ENCODE assay signal across 1 cellular context in the genomic region with DNA sequence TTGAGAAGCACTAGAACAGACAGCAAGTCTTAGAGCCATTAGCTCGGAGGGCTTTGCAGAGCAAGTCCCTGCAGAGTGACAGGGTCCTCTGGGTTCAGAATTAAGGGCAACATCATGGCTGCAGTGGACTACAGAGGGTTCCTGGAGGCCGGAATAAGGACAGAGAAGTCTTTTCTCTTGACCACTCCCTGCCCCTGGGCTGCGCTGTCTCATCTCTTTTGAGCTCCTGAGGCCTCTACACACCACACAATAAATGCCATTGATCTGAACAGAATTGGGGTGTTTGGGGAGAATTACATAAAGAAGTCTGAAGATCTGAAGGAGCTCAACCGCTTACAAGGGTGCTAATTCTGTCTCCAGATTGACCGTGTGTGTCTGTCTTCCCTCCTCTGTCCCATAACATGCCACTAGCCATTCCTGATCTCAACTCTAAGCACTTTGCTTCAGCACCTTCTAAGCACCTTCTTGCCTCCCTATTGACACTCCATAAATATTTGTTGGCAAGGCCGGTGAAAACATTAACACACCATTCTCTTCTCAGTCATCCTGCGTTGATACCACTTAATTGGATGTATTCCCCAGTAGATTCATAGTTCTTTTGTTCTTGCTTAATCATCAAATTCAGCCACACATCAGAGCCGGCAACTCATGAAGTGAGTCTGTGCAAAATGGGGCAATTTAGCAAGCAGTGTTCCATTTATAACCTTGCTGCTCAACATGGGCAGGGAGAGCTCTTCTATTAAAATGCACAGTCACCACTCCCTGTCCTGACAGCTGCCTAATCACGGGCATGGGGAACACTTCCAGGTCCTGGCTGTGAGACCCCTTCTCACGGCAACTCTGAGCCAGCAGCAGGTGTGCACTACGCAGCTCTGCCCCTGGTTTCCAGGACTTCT.
TF ChIP-seq lines count a peak whose summit lies in the region.

No MANE protein-coding gene starts in this region.

TF ChIP-seq in H1, 55 proteins besides CTCF, POLR2A, EP300 and RAD21:
- TF ChIP-seq CREB1 (IDR thresholded peaks at IDR 0.05): no peak
- TF ChIP-seq POU5F1 (IDR thresholded peaks at IDR 0.05; ENCODE audit: low read depth, low read length): no peak
- TF ChIP-seq NANOG (IDR thresholded peaks at IDR 0.05; ENCODE audit: insufficient read depth, low read depth, low read length, poor library complexity, severe bottlenecking): no peak
- TF ChIP-seq HDAC6 (IDR thresholded peaks at IDR 0.05; ENCODE audit: low read depth, low read length): no peak
- TF ChIP-seq CHD2 (IDR thresholded peaks at IDR 0.05; ENCODE audit: low read length): no peak
- no peak for TF ChIP-seq MAFK (IDR thresholded peaks at IDR 0.05; ENCODE audit: low read depth, low read length)
TF ChIP-seq in H1: peak in this region for 0.
